ENCODE assay signal across 26 cellular contexts in the genomic region with DNA sequence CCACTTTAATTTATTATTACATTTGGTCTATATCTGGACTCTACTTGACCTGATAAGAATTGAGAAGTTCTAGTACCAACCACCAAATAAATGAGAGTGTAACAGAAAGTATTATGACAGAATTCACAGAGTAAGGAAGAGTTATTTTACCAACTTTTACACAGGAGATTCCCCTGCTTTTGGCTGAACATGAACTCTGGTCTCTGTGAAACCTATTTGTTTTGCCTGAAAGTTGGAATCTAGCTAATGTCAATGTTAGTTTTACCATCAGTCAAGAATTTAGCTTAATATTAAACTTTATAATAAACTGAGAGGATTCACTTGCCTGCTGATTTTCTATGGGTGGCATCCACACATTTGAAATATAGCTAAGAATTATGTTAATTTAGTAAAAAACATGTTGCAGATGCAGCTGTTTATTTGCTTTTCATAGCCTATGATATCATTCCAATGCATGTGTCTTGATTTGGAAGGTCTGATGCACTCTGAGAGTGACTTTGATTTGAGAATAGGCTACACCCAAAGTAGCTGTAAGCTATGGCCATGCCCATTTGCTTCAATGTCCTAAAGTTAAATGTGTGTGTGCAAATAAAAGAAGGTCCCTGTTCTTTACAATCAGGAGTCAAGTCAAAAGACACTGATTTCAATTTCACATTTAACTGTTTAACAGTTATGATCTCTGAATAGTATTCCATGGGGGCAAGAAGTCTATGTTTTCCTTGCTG.
"Had no signal": no experiment of that assay in that cellular context is flagged by ENCODE, and none has a peak within 500 bp of the region (broad histone marks: within the 10 kb centered on the region; RNA-seq: fewer than 3 reads in every experiment).

No MANE protein-coding gene starts in this region.

- DNase-seq: cerebellar nuclear complex; colonic mucosa; cortex of kidney; dorsolateral prefrontal cortex; effector CD8-positive, alpha-beta T cell; effector memory CD8-positive, alpha-beta T cell; endodermal cell; erythroblast; esophagus squamous epithelium; glutamatergic neuron; head of caudate nucleus; heart right ventricle; hippocampal formation; left cardiac atrium; left ventricle myocardium inferior; lower lobe of right lung; mesenchymal stem cell; mucosa of descending colon; naive B cell had no signal

- H3K27me3 ChIP-seq: colonic mucosa, dorsolateral prefrontal cortex, esophagus squamous epithelium, foreskin keratinocyte, gastroesophageal sphincter, heart right ventricle had no signal

- H3K4me3 ChIP-seq: colonic mucosa, dorsolateral prefrontal cortex, esophagus squamous epithelium, gastroesophageal sphincter, heart right ventricle, left ventricle myocardium inferior, lower lobe of right lung, mucosa of descending colon had no signal

- FAIRE-seq: endometrium, frontal cortex, keratinocyte had no signal

- ATAC-seq: effector memory CD8-positive, alpha-beta T cell; esophagus mucosa; foreskin keratinocyte; gastroesophageal sphincter; heart right ventricle; left cardiac atrium; lower lobe of right lung; mucosa of descending colon had no signal

- H3K36me3 ChIP-seq: colonic mucosa, esophagus squamous epithelium, gastroesophageal sphincter, heart right ventricle, left ventricle myocardium inferior, lower lobe of right lung had no signal

- H3K27ac ChIP-seq: colonic mucosa, dorsolateral prefrontal cortex, epithelial cell of prostate, esophagus squamous epithelium, foreskin keratinocyte, gastroesophageal sphincter, heart right ventricle, left ventricle myocardium inferior, lower lobe of right lung had no signal

- H3K4me1 ChIP-seq: colonic mucosa, esophagus squamous epithelium, gastroesophageal sphincter, heart right ventricle, left ventricle myocardium inferior, lower lobe of right lung had no signal

- H3K9me3 ChIP-seq: colonic mucosa, esophagus squamous epithelium, gastroesophageal sphincter, heart right ventricle, left ventricle myocardium inferior, lower lobe of right lung, mucosa of descending colon had no signal
